In the genomic region with DNA sequence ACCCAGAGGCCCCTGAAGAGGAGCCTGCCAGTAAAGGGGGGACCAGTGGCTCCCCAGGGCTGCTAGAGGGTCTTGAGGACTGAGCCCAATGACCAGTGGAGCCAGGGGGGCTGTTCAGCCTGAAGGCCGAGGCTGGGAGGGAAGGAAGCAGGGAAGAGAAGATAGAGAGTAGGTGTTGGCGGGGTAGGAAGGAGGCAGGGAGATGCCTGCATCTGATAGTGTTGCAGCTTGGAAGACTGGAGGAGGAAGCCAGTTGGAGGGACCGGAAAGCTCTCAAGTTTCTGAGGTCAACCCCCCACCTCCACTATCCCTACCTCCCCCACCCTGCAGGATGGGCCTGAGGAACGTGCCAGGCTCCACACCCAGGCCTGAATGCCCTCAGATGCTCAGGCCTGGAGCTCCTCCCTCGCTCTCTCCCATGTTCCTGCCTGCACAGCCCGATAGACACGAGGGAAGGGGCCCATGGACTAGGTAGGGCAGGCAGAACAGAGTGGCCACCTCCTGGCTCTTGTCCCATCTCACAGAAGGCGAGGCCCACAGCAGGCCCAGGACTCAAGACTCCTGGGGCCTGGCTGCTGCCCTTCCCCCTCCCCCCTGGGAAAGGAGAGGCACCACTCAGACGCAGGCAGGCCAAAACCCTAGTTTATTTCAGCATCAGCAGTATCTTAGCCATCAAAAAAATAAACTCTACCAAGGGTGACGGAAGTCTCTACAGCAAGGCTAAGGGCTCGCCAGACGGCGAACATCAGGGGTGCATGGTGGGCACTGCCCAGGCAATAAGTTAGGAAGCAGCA, we compare ENCODE assay signal across 8 cellular contexts. TPM values are rescaled to one million over a fixed set of nuclear protein-coding genes. Genes with fewer than 3 reads are reported as not detected.
DNase-seq lines count a peak whose midpoint lies in the region; ATAC-seq lines count a peak whose summit lies in the region.

No MANE protein-coding gene starts in this region.

- ATAC-seq in activated CD4-positive, alpha-beta T cell treated with anti-CD3 and anti-CD28 coated beads for 36 hours = no peak
- ATAC-seq in T-cell (replicated peaks in 1 of 4) (no peak), left cardiac atrium (peak in 1 of 2 donors; percentile 3), GM19397 (IDR thresholded peaks at IDR 0.05; ENCODE audit: unreplicated experiment) (no peak), GM19324 (IDR thresholded peaks at IDR 0.05; ENCODE audit: low FRiP score, unreplicated experiment) (no peak)

- H3K4me1 Mint-ChIP-seq in activated CD4-positive, alpha-beta T cell treated with anti-CD3 and anti-CD28 coated beads for 36 hours = peaks cover 10% of the 10 kb centered on the region
- peaks cover 10 to 17% (median 11%) of the 10 kb centered on the region in 3 donors for H3K4me1 Mint-ChIP-seq in T-cell

- DNase-seq in activated CD4-positive, alpha-beta T cell treated with anti-CD3 and anti-CD28 coated beads for 36 hours = no peak
- DNase-seq in activated CD4-positive, alpha-beta T cell treated with anti-CD3 and anti-CD28 coated beads for 48 hours = no peak
- DNase-seq in T-cell (no peak), left cardiac atrium (peak; percentile 26), substantia nigra (lab: John Stamatoyannopoulos, UW) (peak in 1 of 49 donors; percentile 26), SHP77 treated with DMSO at 0.1 percent for 48 hours (lab: John Stamatoyannopoulos, UW) (no peak)

- H3K36me3 Mint-ChIP-seq in activated CD4-positive, alpha-beta T cell treated with anti-CD3 and anti-CD28 coated beads for 36 hours (ENCODE audit: low read depth) = no peaks in the 10 kb centered on the region
- no peaks in the 10 kb centered on the region for H3K36me3 Mint-ChIP-seq in T-cell

- intact Hi-C loops in activated CD4-positive, alpha-beta T cell treated with anti-CD3 and anti-CD28 coated beads for 36 hours (cut with DNase I, micrococcal nuclease) = no loop called here
- intact Hi-C loops in left cardiac atrium (cut with DNase I) = loop anchor here in 1 of 2 donors (2.0 kb wide), 1 partner anchor 26 kb away; no protein-coding TSS in a partner anchor

- POLR2A ChIA-PET in activated CD4-positive, alpha-beta T cell treated with anti-CD3 and anti-CD28 coated beads for 36 hours (lab: Charles Lee) = no interaction called here
- POLR2A ChIA-PET in T-cell (lab: Charles Lee) = no interaction called here

- no peaks in the 10 kb centered on the region for H3K9me3 Mint-ChIP-seq in activated CD4-positive, alpha-beta T cell treated with anti-CD3 and anti-CD28 coated beads for 36 hours (ENCODE audit: low read depth)
- no peaks in the 10 kb centered on the region for H3K9me3 Mint-ChIP-seq in T-cell

- peak overlapping the region; percentile 86 for H3K27ac ChIP-seq in substantia nigra (ENCODE audit: low read depth, low read length, poor library complexity, severe bottlenecking)

- CTCF ChIA-PET in activated CD4-positive, alpha-beta T cell treated with anti-CD3 and anti-CD28 coated beads for 36 hours (lab: Charles Lee) = interaction anchor here (0.7 to 2.2 kb wide), 18 partner anchors 9 to 214 kb away, joined by 3 to 21 read pairs (median 4); a partner anchor contains a TSS
- CTCF ChIA-PET in T-cell (lab: Charles Lee) = interaction anchor here (0.5 to 1.7 kb wide), 5 partner anchors 10 to 60 kb away, joined by 3 to 5 read pairs (median 4); no protein-coding TSS in a partner anchor

- H3K27ac Mint-ChIP-seq in activated CD4-positive, alpha-beta T cell treated with anti-CD3 and anti-CD28 coated beads for 36 hours = no peak overlapping the region
- H3K27ac Mint-ChIP-seq in T-cell = no peak overlapping the region

- peaks cover 12% of the 10 kb centered on the region for H3K27me3 Mint-ChIP-seq in activated CD4-positive, alpha-beta T cell treated with anti-CD3 and anti-CD28 coated beads for 36 hours
- peaks cover 6 to 12% of the 10 kb centered on the region in 2 donors for H3K27me3 Mint-ChIP-seq in T-cell

- peak overlapping the region; percentile 10 for H3K4me3 Mint-ChIP-seq in activated CD4-positive, alpha-beta T cell treated with anti-CD3 and anti-CD28 coated beads for 36 hours
- H3K4me3 Mint-ChIP-seq in T-cell = peak overlapping the region; percentile 55 to 66 (median 63)

RNA-seq across cellular contexts. Expression of a gene that starts 3.4 kb away (rescaled TPM):
- 1 to 10 TPM; 3.4 to 4.0 TPM for total RNA-seq in activated CD4-positive, alpha-beta T cell treated with anti-CD3 and anti-CD28 coated beads for 36 hours
- total RNA-seq in T-cell = 1 to 10 TPM; 4.7 to 7.6 (median 6.6) TPM
- 100 to 1,000 TPM; 407 to 412 TPM for total RNA-seq in left cardiac atrium

RNA-seq across cellular contexts. Expression of a gene that starts 9.8 kb away (rescaled TPM):
- total RNA-seq in activated CD4-positive, alpha-beta T cell treated with anti-CD3 and anti-CD28 coated beads for 36 hours = 1 to 10 TPM; 8.8 to 9.0 TPM
- total RNA-seq in T-cell (10 to 100 TPM; 10.0 to 20.3 (median 17.6) TPM), left cardiac atrium (1 to 10 TPM; 6.0 to 8.5 TPM)

RNA-seq across cellular contexts. Expression of a gene that starts 43.2 kb away (rescaled TPM):
- 10 to 100 TPM; 24.2 to 25.1 TPM for total RNA-seq in activated CD4-positive, alpha-beta T cell treated with anti-CD3 and anti-CD28 coated beads for 36 hours
- 10 to 100 TPM; 28.2 to 36.3 (median 31.1) TPM for total RNA-seq in T-cell
- total RNA-seq in left cardiac atrium = 10 to 100 TPM; 15.2 to 23.6 TPM

RNA-seq across cellular contexts. Expression of a gene that starts 43.5 kb away (rescaled TPM):
- 10 to 100 TPM; 39.6 to 41.7 TPM for total RNA-seq in activated CD4-positive, alpha-beta T cell treated with anti-CD3 and anti-CD28 coated beads for 36 hours
- total RNA-seq in T-cell (10 to 100 TPM; 17.7 to 27.5 (median 22.3) TPM), left cardiac atrium (10 to 100 TPM; 37.8 to 42.5 TPM)

Comparison
In these comparisons a context has a peak if more than half of its experiments do, and no peak if none do; other contexts are left out.
1. RNA of a gene that starts 3.4 kb away (total RNA-seq): 407 to 412 TPM in left cardiac atrium; 4.7 to 7.6 TPM in T-cell and 3.4 to 4.0 TPM in activated CD4-positive, alpha-beta T cell treated with anti-CD3 and anti-CD28 coated beads for 36 hours; every median in the first group is over 10 times any median in the second.